ENCODE assay signal across 1 cellular context in genomic region chr20:46566125-46566524, GRCh38.
TF ChIP-seq lines count a peak whose summit lies in the region.

No MANE protein-coding gene starts in this region.

TF ChIP-seq in H1, 55 proteins besides CTCF, POLR2A, EP300 and RAD21:
- TF ChIP-seq YY1 (IDR thresholded peaks at IDR 0.05; ENCODE audit: low read depth, low read length) = no peak
- TF ChIP-seq SP4 (IDR thresholded peaks at IDR 0.05; ENCODE audit: low read length) = no peak
- TF ChIP-seq CHD7 (IDR thresholded peaks at IDR 0.05; ENCODE audit: insufficient replicate concordance, low read length) = no peak
- TF ChIP-seq ASH2L (IDR thresholded peaks at IDR 0.05; ENCODE audit: low read length) = no peak
- TF ChIP-seq NANOG (IDR thresholded peaks at IDR 0.05; ENCODE audit: insufficient read depth, low read depth, low read length, poor library complexity, severe bottlenecking) = no peak
- no peak for TF ChIP-seq SRF (IDR thresholded peaks at IDR 0.05; ENCODE audit: low read depth, low read length)
- TF ChIP-seq HDAC2 (IDR thresholded peaks at IDR 0.05; ENCODE audit: borderline replicate concordance in 1 of 2, low read depth in 2 of 2, low read length in 2 of 2) = no peak
- TF ChIP-seq TAF7 (optimal IDR thresholded peaks at IDR 0.05; ENCODE audit: borderline replicate concordance, low read depth, low read length) = no peak
- no peak for TF ChIP-seq EZH2 (IDR thresholded peaks at IDR 0.05; ENCODE audit: low read depth, low read length, severe bottlenecking)
- TF ChIP-seq BRCA1 (IDR thresholded peaks at IDR 0.05; ENCODE audit: low read depth, low read length) = no peak
- TF ChIP-seq PHF8 (conservative IDR thresholded peaks at IDR 0.05; ENCODE audit: low read depth, low read length) = no peak
- TF ChIP-seq SAP30 (IDR thresholded peaks at IDR 0.05; ENCODE audit: insufficient read depth, insufficient replicate concordance, low read length) = no peak
- no peak for TF ChIP-seq GTF2F1 (IDR thresholded peaks at IDR 0.05; ENCODE audit: borderline replicate concordance, low read depth, low read length)
- TF ChIP-seq SIRT6 (IDR thresholded peaks at IDR 0.05; ENCODE audit: low read length) = no peak
- TF ChIP-seq BCL11A (IDR thresholded peaks at IDR 0.05; ENCODE audit: low read depth in 2 of 2, low read length in 2 of 2) = no peak
- no peak for TF ChIP-seq KDM5A (IDR thresholded peaks at IDR 0.05; ENCODE audit: low read length)
- no peak for TF ChIP-seq RXRA (IDR thresholded peaks at IDR 0.05; ENCODE audit: insufficient read depth, low read depth, low read length)
- TF ChIP-seq CBX5 (IDR thresholded peaks at IDR 0.05; ENCODE audit: low read depth, low read length) = no peak
- TF ChIP-seq TBP (IDR thresholded peaks at IDR 0.05; ENCODE audit: low read depth, low read length) = no peak
